Comparison of ENCODE assay signal across 19 cellular contexts in the genomic region with DNA sequence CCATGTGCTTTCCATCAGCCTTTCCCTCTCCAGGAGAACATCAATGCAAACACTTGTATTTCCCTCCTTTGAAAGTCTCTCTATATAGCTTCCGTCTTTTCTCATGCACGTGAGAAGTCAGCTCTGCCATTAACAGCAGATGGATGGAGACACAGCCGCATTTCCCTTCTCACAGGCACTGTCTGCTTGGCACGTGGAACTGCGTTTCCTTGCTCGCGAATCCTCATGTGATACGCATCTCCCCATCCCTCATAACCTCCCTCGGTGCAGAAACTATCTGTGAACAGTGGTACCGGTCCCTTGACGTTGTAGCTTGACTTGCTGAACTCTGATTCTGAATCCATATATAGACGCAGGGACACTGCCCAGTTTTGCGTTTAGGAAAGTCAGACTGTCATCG.
"Had no signal": no experiment of that assay in that cellular context is flagged by ENCODE, and none has a peak within 500 bp of the region (broad histone marks: within the 10 kb centered on the region; RNA-seq: fewer than 3 reads in every experiment).

No MANE protein-coding gene starts in this region.

- DNase-seq: Kasumi-1, MM.1S, NCI-H1092 treated with DMSO at 0.1 percent for 48 hours, NCI-H1436, NCI-H187, NCI-H2029, NCI-H2081 treated with DMSO at 0.1 percent for 48 hours, NCI-H2171 treated with DMSO at 0.1 percent for 48 hours, NCI-H345, NCI-H446 treated with DMSO at 0.1 percent for 48 hours, NCI-H510A treated with DMSO at 0.1 percent for 48 hours, NCI-H526, NCI-H774, SHP77 had no signal

- H3K9ac ChIP-seq: KMS-11 had no signal

- H3K4me3 ChIP-seq: K562 had no signal

- H3K27ac ChIP-seq: HL-60, KMS-11, RWPE1 had no signal

- H3K4me2 ChIP-seq: KMS-11 had no signal

- FAIRE-seq: HTR-8/SVneo, K562 had no signal
